In genomic region chr6:169722362-169723199, GRCh38 we compare ENCODE assay signal across 1 cellular context.
TF ChIP-seq lines count a peak whose summit lies in the region.

No MANE protein-coding gene starts in this region.

TF ChIP-seq in HCT116, 20 proteins besides CTCF, POLR2A, EP300 and RAD21:
- no peak for TF ChIP-seq TCF7L2 (IDR thresholded peaks at IDR 0.05; ENCODE audit: borderline replicate concordance, extremely low read depth, insufficient read depth, insufficient read length)
- TF ChIP-seq CEBPB (IDR thresholded peaks at IDR 0.05; ENCODE audit: low read depth), result no peak
- no peak for TF ChIP-seq EZH2phosphoT487 (IDR thresholded peaks at IDR 0.05; ENCODE audit: borderline replicate concordance)
- peak; percentile 8; the same call in 1 of the 2 replicates for TF ChIP-seq POLR2AphosphoS5 (IDR thresholded peaks at IDR 0.05; ENCODE audit: low read depth, low read length)
